1 cellular context compared by ENCODE assay signal in the genomic region with DNA sequence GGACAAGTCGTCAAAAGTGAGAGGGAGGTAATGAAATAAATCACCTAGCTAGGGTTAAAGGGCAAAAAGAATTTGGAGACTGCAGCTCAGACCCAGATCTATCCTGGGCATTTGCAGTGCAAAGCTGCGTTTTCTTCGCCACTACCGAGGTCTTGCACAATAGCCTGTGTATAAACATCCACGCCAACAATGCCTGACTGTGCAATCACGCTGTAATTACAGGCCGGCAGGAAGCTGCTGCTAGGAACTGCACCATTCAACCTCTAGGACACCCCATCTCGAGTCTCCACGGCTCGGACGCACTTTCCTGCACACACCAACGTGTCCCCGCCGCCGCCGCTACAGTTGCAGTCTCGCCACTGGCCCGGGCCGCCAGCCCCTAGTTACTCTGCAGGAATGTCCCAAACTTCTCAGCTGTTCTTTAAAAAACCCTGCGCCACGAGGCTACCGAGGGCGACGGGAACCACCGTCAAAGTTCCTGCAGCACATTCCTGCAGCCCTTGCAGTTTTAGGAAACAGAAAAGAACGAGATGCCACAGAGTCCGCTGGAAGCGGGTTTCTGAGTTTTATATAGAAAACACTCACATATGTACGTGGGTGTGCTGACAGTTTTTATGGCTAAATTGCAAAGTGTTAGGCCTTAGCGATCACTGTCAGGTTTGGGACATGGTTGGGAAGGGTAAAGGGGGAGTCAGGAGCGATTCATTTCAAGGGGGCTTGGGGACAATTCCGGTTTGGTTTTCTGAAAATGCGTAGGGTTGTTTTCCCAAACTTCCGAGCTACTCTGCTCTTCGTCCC.
TF ChIP-seq lines count a peak whose summit lies in the region.

No MANE protein-coding gene starts in this region.

TF ChIP-seq in HepG2, 621 proteins besides CTCF, POLR2A, EP300 and RAD21 (continued from another document):
- TF ChIP-seq, protein P1, sequence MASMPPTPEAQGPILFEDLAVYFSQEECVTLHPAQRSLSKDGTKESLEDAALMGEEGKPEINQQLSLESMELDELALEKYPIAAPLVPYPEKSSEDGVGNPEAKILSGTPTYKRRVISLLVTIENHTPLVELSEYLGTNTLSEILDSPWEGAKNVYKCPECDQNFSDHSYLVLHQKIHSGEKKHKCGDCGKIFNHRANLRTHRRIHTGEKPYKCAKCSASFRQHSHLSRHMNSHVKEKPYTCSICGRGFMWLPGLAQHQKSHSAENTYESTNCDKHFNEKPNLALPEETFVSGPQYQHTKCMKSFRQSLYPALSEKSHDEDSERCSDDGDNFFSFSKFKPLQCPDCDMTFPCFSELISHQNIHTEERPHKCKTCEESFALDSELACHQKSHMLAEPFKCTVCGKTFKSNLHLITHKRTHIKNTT (CRISPR knock-in tag; IDR thresholded peaks at IDR 0.05) = no peak
- peak; percentile 64; the same call in 1 of the 2 replicates for TF ChIP-seq GFI1 (CRISPR knock-in tag; IDR thresholded peaks at IDR 0.05; ENCODE audit: borderline replicate concordance)
